Comparison of ENCODE assay signal across 33 cellular contexts in the genomic region with DNA sequence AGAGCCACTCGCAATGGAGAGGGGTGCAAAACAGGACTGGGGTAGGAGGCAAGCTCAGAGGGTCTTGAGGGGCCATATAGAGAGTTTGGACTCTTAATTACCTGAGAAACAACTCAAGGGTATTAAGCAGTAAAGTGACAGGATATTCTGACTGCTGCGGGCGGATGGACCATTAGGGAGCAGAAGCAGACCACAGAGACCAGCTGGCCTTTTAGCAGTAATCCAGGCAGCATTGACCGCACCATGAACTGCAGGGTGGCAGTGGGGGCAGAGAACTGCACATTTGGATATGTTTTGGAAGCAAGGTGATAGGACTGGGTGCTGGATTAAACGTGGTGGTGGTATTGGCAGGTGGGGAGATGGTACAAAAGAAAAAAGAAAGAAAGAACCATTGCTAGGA.
DNase-seq lines count a peak whose midpoint lies in the region; ATAC-seq, FAIRE-seq and TF ChIP-seq lines count a peak whose summit lies in the region.
"Had no signal": no experiment of that assay in that cellular context is flagged by ENCODE, and none has a peak within 500 bp of the region (broad histone marks: within the 10 kb centered on the region; RNA-seq: fewer than 3 reads in every experiment).

No MANE protein-coding gene starts in this region.

- H3K9me3 ChIP-seq in cardiac muscle cell (ENCODE audit: low read depth) (no peaks in the 10 kb centered on the region), heart left ventricle (no peaks in the 10 kb centered on the region), mesenchymal stem cell (ENCODE audit: control insufficient read depth, low read length) (no peaks in the 10 kb centered on the region), skeletal muscle satellite cell (replicated peaks; ENCODE audit: low read length) (no peaks in the 10 kb centered on the region)
- no peaks in the 10 kb centered on the region for H3K9me3 ChIP-seq in CD4-positive, alpha-beta memory T cell (ENCODE audit: control insufficient read depth in 1 of 2, low read length in 2 of 2)
- H3K9me3 ChIP-seq: esophagus muscularis mucosa, ovary had no signal

- H3K79me1 ChIP-seq in mesenchymal stem cell (replicated peaks; ENCODE audit: low read length, poor library complexity, severe bottlenecking) = peaks cover 5% of the 10 kb centered on the region

- TF ChIP-seq CTCF in cardiac muscle cell (IDR thresholded peaks at IDR 0.05; ENCODE audit: low read depth, low read length) (no peak), heart left ventricle (IDR thresholded peaks at IDR 0.05) (no peak), WTC11 (IDR thresholded peaks at IDR 0.05) (no peak)

- H3K27ac Mint-ChIP-seq in WTC11 = 0 out of 2 replicates have a peak overlapping the region, but pooled peaks have one; percentile 10
- no peak overlapping the region for H3K27ac Mint-ChIP-seq in CD4-positive, alpha-beta memory T cell
- H3K27ac Mint-ChIP-seq: activated CD4-positive, alpha-beta memory T cell treated with anti-CD3 and anti-CD28 coated beads, Interleukin-2, amount 10 ng/mL, durations not matched to agents 7 days and 5 days; B cell; CD8-positive, alpha-beta memory T cell; GM23338; IgD-negative memory B cell; immature natural killer cell; naive thymus-derived CD8-positive, alpha-beta T cell; stimulated activated naive B cell treated with anti-CD40 and anti-IgM and Interleukin-4, amounts not matched to agents 10 μg/mL and 1 μg/mL and 100 μg/mL, for 72 hours had no signal

- H2BK12ac ChIP-seq in mesenchymal stem cell (ENCODE audit: low read length in 2 of 2) = peak overlapping the region in 1 of 2 experiments; percentile 80

- H2BK5ac ChIP-seq in mesenchymal stem cell (ENCODE audit: low read depth, low read length, poor library complexity, severe bottlenecking) = no peak overlapping the region

- no peak for ATAC-seq in heart left ventricle
- ATAC-seq in WTC11 = no peak
- ATAC-seq: GM23338; left colon; naive thymus-derived CD8-positive, alpha-beta T cell; stimulated activated naive B cell treated with anti-CD40 and anti-IgM and Interleukin-4, amounts not matched to agents 10 μg/mL and 1 μg/mL and 100 μg/mL, for 72 hours had no signal

- H3K9me3 Mint-ChIP-seq in WTC11 = no peaks in the 10 kb centered on the region
- peaks cover 0 to 2% (median 0%) of the 10 kb centered on the region in 8 donors for H3K9me3 Mint-ChIP-seq in CD4-positive, alpha-beta memory T cell
- H3K9me3 Mint-ChIP-seq: activated CD4-positive, alpha-beta memory T cell treated with anti-CD3 and anti-CD28 coated beads, Interleukin-2, amount 10 ng/mL, durations not matched to agents 7 days and 5 days; CD8-positive, alpha-beta memory T cell; GM23338; IgD-negative memory B cell; naive thymus-derived CD8-positive, alpha-beta T cell; stimulated activated naive B cell treated with anti-CD40 and anti-IgM and Interleukin-4, amounts not matched to agents 10 μg/mL and 1 μg/mL and 100 μg/mL, for 72 hours had no signal

- peak overlapping the region; percentile 37 for H3K27ac ChIP-seq in cardiac muscle cell
- H3K27ac ChIP-seq in heart left ventricle = no peak overlapping the region
- H3K27ac ChIP-seq in mesenchymal stem cell (ENCODE audit: low read length, poor library complexity, severe bottlenecking) = no peak overlapping the region
- H3K27ac ChIP-seq in CD4-positive, alpha-beta memory T cell (ENCODE audit: low read depth, low read length) = no peak overlapping the region
- H3K27ac ChIP-seq: ovary had no signal

- POLR2A ChIA-PET in WTC11 (lab: Charles Lee) = no interaction called here
- POLR2A ChIA-PET in CD4-positive, alpha-beta memory T cell (lab: Charles Lee; ENCODE audit: partially characterized antibody) = no interaction called here

- peaks cover 23% of the 10 kb centered on the region for H3K36me3 Mint-ChIP-seq in WTC11
- no peaks in the 10 kb centered on the region for H3K36me3 Mint-ChIP-seq in CD4-positive, alpha-beta memory T cell
- H3K36me3 Mint-ChIP-seq: IgD-negative memory B cell, immature natural killer cell had no signal

- no peak overlapping the region for H3K4me3 ChIP-seq in cardiac muscle cell
- no peak overlapping the region for H3K4me3 ChIP-seq in heart left ventricle
- no peak overlapping the region for H3K4me3 ChIP-seq in mesenchymal stem cell (ENCODE audit: insufficient read depth in 1 of 2, low read depth in 1 of 2, low read length in 2 of 2)
- no peak overlapping the region for H3K4me3 ChIP-seq in skeletal muscle satellite cell (ENCODE audit: low read length)
- H3K4me3 ChIP-seq in CD4-positive, alpha-beta memory T cell (ENCODE audit: low read length in 2 of 2) = no peak overlapping the region
- H3K4me3 ChIP-seq: coronary artery, esophagus muscularis mucosa, GM23338, ovary had no signal

- H3K4ac ChIP-seq in mesenchymal stem cell (ENCODE audit: low read depth in 1 of 2, low read length in 2 of 2) = no peak overlapping the region

- H3K4me1 ChIP-seq in cardiac muscle cell (ENCODE audit: low read depth) (peaks cover 83% of the 10 kb centered on the region), heart left ventricle (peaks cover 0 to 63% (median 6%) of the 10 kb centered on the region in 12 donors), mesenchymal stem cell (ENCODE audit: control insufficient read depth, insufficient read depth, low read depth, low read length) (peaks cover 32% of the 10 kb centered on the region), skeletal muscle satellite cell (ENCODE audit: control insufficient read depth, insufficient read depth, low read length) (peaks cover 49% of the 10 kb centered on the region)
- H3K4me1 ChIP-seq in CD4-positive, alpha-beta memory T cell (ENCODE audit: insufficient read depth, low read length) = no peaks in the 10 kb centered on the region

- H3K27me3 ChIP-seq in cardiac muscle cell (no peaks in the 10 kb centered on the region), heart left ventricle (no peaks in the 10 kb centered on the region), mesenchymal stem cell (ENCODE audit: control insufficient read depth in 1 of 2, insufficient read depth in 1 of 2, low read length in 2 of 2) (no peaks in the 10 kb centered on the region), skeletal muscle satellite cell (ENCODE audit: control insufficient read depth, insufficient read depth, low read length) (no peaks in the 10 kb centered on the region)
- H3K27me3 ChIP-seq in CD4-positive, alpha-beta memory T cell (ENCODE audit: insufficient read depth, low read length) = no peaks in the 10 kb centered on the region
- H3K27me3 ChIP-seq: esophagus muscularis mucosa, ovary had no signal

- peak overlapping the region; percentile 30 for H2AK5ac ChIP-seq in mesenchymal stem cell (ENCODE audit: low read length, severe bottlenecking)

- DNase-seq in cardiac muscle cell (ENCODE audit: low read depth in 1 of 2, low spot score in 1 of 2) = no peak
- no peak for DNase-seq in heart left ventricle
- DNase-seq in WTC11 (ENCODE audit: low spot score) = no peak
- no peak for DNase-seq in mesenchymal stem cell
- DNase-seq in NCI-H446 (lab: John Stamatoyannopoulos, UW) = no peak
- DNase-seq in CD4-positive, alpha-beta memory T cell = no peak
- DNase-seq in H54 (ENCODE audit: insufficient read length, low spot score) = no peak
- DNase-seq: activated CD4-positive, alpha-beta memory T cell treated with anti-CD3 and anti-CD28 coated beads, Interleukin-2, amount 10 ng/mL, durations not matched to agents 7 days and 5 days; activated CD4-positive, alpha-beta T cell treated with anti-CD3 and anti-CD28 coated beads for 1 hour; activated CD8-positive, alpha-beta memory T cell treated with anti-CD3 and anti-CD28 coated beads, Interleukin-2, amount 50 U/mL, for 48 hours; activated naive CD4-positive, alpha-beta T cell treated with anti-CD3 and anti-CD28 coated beads, Interleukin-2, amount 50 U/mL, for 16 hours; amniotic stem cell; CD8-positive, alpha-beta memory T cell; immature natural killer cell; left colon; midbrain; naive thymus-derived CD8-positive, alpha-beta T cell; NCI-H1105; NCI-H1930; ovary; retina; stimulated activated CD4-positive, alpha-beta T cell treated with anti-CD3 and anti-CD28 coated beads, Interleukin-12 subunit alpha, Interleukin-12 subunit beta, amount 100 ng/mL, for 4 hours; stimulated activated CD4-positive, alpha-beta T cell treated with anti-CD3 and anti-CD28 coated beads, Interleukin-4, amount 100 ng/mL, for 24 hours; stimulated activated naive B cell treated with anti-CD40 and anti-IgM and Interleukin-4, amounts not matched to agents 10 μg/mL and 1 μg/mL and 100 μg/mL, for 72 hours had no signal

- H4K91ac ChIP-seq in mesenchymal stem cell (ENCODE audit: low read length) = peak overlapping the region; percentile 22

- no peak for FAIRE-seq in H54 (lab: Jason Lieb, UNC)
- FAIRE-seq: A204.1, frontal cortex, TTC549 had no signal

- no peak overlapping the region for H3K9ac ChIP-seq in mesenchymal stem cell (ENCODE audit: low read length)
- peak overlapping the region; percentile 22 for H3K9ac ChIP-seq in skeletal muscle satellite cell (ENCODE audit: low read depth, low read length)

- H3K14ac ChIP-seq in mesenchymal stem cell (ENCODE audit: low read length in 2 of 2) = no peak overlapping the region

- no peaks in the 10 kb centered on the region for H3K27me3 Mint-ChIP-seq in WTC11 (ENCODE audit: low read depth)
- peaks cover 0 to 2% of the 10 kb centered on the region in 2 donors for H3K27me3 Mint-ChIP-seq in CD4-positive, alpha-beta memory T cell

- no peak overlapping the region for H2BK15ac ChIP-seq in mesenchymal stem cell (ENCODE audit: low read depth, poor library complexity, severe bottlenecking)

- H3K4me3 Mint-ChIP-seq in WTC11 = no peak overlapping the region
- no peak overlapping the region for H3K4me3 Mint-ChIP-seq in CD4-positive, alpha-beta memory T cell
- H3K4me3 Mint-ChIP-seq: activated CD4-positive, alpha-beta memory T cell treated with anti-CD3 and anti-CD28 coated beads, Interleukin-2, amount 10 ng/mL, durations not matched to agents 7 days and 5 days; B cell; CD8-positive, alpha-beta memory T cell; GM23338; IgD-negative memory B cell; immature natural killer cell; naive thymus-derived CD8-positive, alpha-beta T cell; stimulated activated naive B cell treated with anti-CD40 and anti-IgM and Interleukin-4, amounts not matched to agents 10 μg/mL and 1 μg/mL and 100 μg/mL, for 72 hours had no signal

- intact Hi-C loops in heart left ventricle (cut with DNase I) = no loop called here
- intact Hi-C loops in CD4-positive, alpha-beta memory T cell (cut with micrococcal nuclease) = no loop called here

- WGBS in heart left ventricle, 4 donors = 75 to 89% (median 83%) methylated on average over 5 of the region's 5 CpGs
- 94% methylated on average over 5 of the region's 5 CpGs for WGBS in mesenchymal stem cell

- no peak overlapping the region for H3K4me2 ChIP-seq in mesenchymal stem cell (ENCODE audit: low read length, poor library complexity, severe bottlenecking)
- H3K4me2 ChIP-seq in skeletal muscle satellite cell (ENCODE audit: low read length) = no peak overlapping the region
- H3K4me2 ChIP-seq: GM23338 had no signal

- H2BK120ac ChIP-seq in mesenchymal stem cell (ENCODE audit: low read depth, low read length) = no peak overlapping the region

- H3K36me3 ChIP-seq in cardiac muscle cell = peaks cover 42% of the 10 kb centered on the region
- H3K36me3 ChIP-seq in heart left ventricle = peaks cover 0 to 29% (median 0%) of the 10 kb centered on the region in 9 donors
- H3K36me3 ChIP-seq in mesenchymal stem cell (ENCODE audit: control insufficient read depth in 1 of 2, insufficient read depth in 2 of 2, low read depth in 1 of 2, low read length in 2 of 2) = peaks cover 9 to 47% of the 10 kb centered on the region in 2 experiments
- H3K36me3 ChIP-seq in skeletal muscle satellite cell (ENCODE audit: insufficient read depth, low read length) = peaks cover 59% of the 10 kb centered on the region
- H3K36me3 ChIP-seq in CD4-positive, alpha-beta memory T cell (ENCODE audit: insufficient read depth, low read length) = no peaks in the 10 kb centered on the region
- H3K36me3 ChIP-seq: ovary had no signal

- TF ChIP-seq POLR2A in heart left ventricle (IDR thresholded peaks at IDR 0.05) (no peak), H54 (IDR thresholded peaks at IDR 0.05; ENCODE audit: low read depth, low read length) (no peak)

- H3K18ac ChIP-seq in mesenchymal stem cell (ENCODE audit: low read depth in 1 of 2, low read length in 2 of 2) = peak overlapping the region in 1 of 2 experiments; percentile 40

- no peak overlapping the region for H2AFZ ChIP-seq in mesenchymal stem cell (ENCODE audit: low read depth, low read length)
- H2AFZ ChIP-seq: GM23338 had no signal

- CTCF ChIA-PET in WTC11 (lab: Charles Lee) = interaction anchor here (0.8 to 1.0 kb wide), 2 partner anchors 55 to 81 kb away, joined by 3 to 5 read pairs; no protein-coding TSS in a partner anchor
- CTCF ChIA-PET in CD4-positive, alpha-beta memory T cell (lab: Charles Lee; ENCODE audit: partially characterized antibody) = no interaction called here

- H3K4me1 Mint-ChIP-seq in WTC11 = peaks cover 74% of the 10 kb centered on the region
- no peaks in the 10 kb centered on the region for H3K4me1 Mint-ChIP-seq in CD4-positive, alpha-beta memory T cell
- H3K4me1 Mint-ChIP-seq: activated CD4-positive, alpha-beta memory T cell treated with anti-CD3 and anti-CD28 coated beads, Interleukin-2, amount 10 ng/mL, durations not matched to agents 7 days and 5 days; B cell; CD8-positive, alpha-beta memory T cell; IgD-negative memory B cell; immature natural killer cell; naive thymus-derived CD8-positive, alpha-beta T cell had no signal

- H4K8ac ChIP-seq in mesenchymal stem cell (ENCODE audit: low read length) = no peak overlapping the region

- H3K23ac ChIP-seq in mesenchymal stem cell (ENCODE audit: low read length in 2 of 2) = no peak overlapping the region
